ENCODE assay signal across 28 cellular contexts in the genomic region with DNA sequence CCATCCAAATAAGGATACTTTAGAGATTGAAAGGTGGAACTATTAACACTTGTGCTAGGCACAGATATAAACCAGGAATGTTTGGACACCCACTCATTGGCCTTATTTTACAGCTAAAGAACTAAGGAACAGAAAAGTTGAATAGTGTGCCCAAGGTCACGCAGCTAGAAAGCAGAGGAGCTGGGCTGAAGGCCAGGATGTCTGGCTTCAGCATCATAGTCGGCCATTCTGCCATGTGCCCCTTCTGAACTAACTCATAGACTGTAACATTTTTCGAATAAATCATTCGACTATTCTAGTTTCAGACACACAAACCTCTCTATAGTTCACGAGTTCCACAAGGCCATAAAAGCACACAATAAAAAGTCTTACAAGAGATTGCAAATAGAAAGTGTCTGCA.
DNase-seq lines count a peak whose midpoint lies in the region; ATAC-seq, FAIRE-seq and TF ChIP-seq lines count a peak whose summit lies in the region.
"Had no signal": no experiment of that assay in that cellular context is flagged by ENCODE, and none has a peak within 500 bp of the region (broad histone marks: within the 10 kb centered on the region; RNA-seq: fewer than 3 reads in every experiment).

No MANE protein-coding gene starts in this region.

- POLR2A ChIA-PET in activated CD4-positive, alpha-beta memory T cell treated with anti-CD3 and anti-CD28 coated beads, Interleukin-2, amount 10 ng/mL, durations not matched to agents 7 days and 5 days (lab: Charles Lee): interaction anchor here (1.2 to 3.7 kb wide), 3 partner anchors 10 to 98 kb away, joined by 3 to 27 read pairs (median 4); partner anchors contain the start of genes ITPR1 and SUMF1
- POLR2A ChIA-PET in activated CD4-positive, alpha-beta memory T cell treated with anti-CD3 and anti-CD28 coated beads for 36 hours (lab: Charles Lee): no interaction called here

- H2AFZ ChIP-seq in Loucy (ENCODE audit: low read length): no peak overlapping the region
- H2AFZ ChIP-seq: GM23248, PC-9 had no signal

- H3K27me3 ChIP-seq in Loucy (ENCODE audit: insufficient read depth, low read length, poor library complexity, severe bottlenecking): no peaks in the 10 kb centered on the region
- H3K27me3 ChIP-seq in Peyer's patch: no peaks in the 10 kb centered on the region
- H3K27me3 ChIP-seq: BE2C, MG63 had no signal

- H3K36me3 ChIP-seq in Loucy (ENCODE audit: insufficient read depth, low read length): no peaks in the 10 kb centered on the region
- no peaks in the 10 kb centered on the region for H3K36me3 ChIP-seq in Peyer's patch
- H3K36me3 ChIP-seq: BE2C, MG63 had no signal

- no peak overlapping the region for H3K4me3 Mint-ChIP-seq in activated CD4-positive, alpha-beta memory T cell treated with anti-CD3 and anti-CD28 coated beads, Interleukin-2, amount 10 ng/mL, durations not matched to agents 7 days and 5 days
- no peak overlapping the region for H3K4me3 Mint-ChIP-seq in activated CD4-positive, alpha-beta memory T cell treated with anti-CD3 and anti-CD28 coated beads for 36 hours
- H3K4me3 Mint-ChIP-seq in activated naive CD8-positive, alpha-beta T cell treated with anti-CD3 and anti-CD28 coated beads, Interleukin-2, amount 50 U/mL, for 24 hours: no peak overlapping the region
- H3K4me3 Mint-ChIP-seq in natural killer cell: peak overlapping the region; percentile 25
- H3K4me3 Mint-ChIP-seq: CD14-positive monocyte, H9 had no signal

- no peak for ATAC-seq in activated naive CD8-positive, alpha-beta T cell treated with anti-CD3 and anti-CD28 coated beads, Interleukin-2, amount 50 U/mL, for 24 hours
- no peak for ATAC-seq in natural killer cell
- ATAC-seq: GM12878 had no signal

- peaks cover 9% of the 10 kb centered on the region; the same call in 1 of the 2 replicates for H3K9me3 ChIP-seq in Loucy (ENCODE audit: insufficient read depth, low read depth, low read length)
- no peaks in the 10 kb centered on the region for H3K9me3 ChIP-seq in Peyer's patch
- H3K9me3 ChIP-seq: BE2C, MG63 had no signal

- no peaks in the 10 kb centered on the region for H3K79me2 ChIP-seq in Loucy (ENCODE audit: insufficient read depth, low read length)

- H3F3A ChIP-seq in Loucy (ENCODE audit: low read depth): 0 out of 2 replicates have a peak, but pooled peaks cover 3% of the 10 kb centered on the region

- H3K4me1 ChIP-seq in Loucy (ENCODE audit: insufficient read depth, low read length, poor library complexity, severe bottlenecking): peaks cover 57% of the 10 kb centered on the region
- H3K4me1 ChIP-seq in Peyer's patch: no peaks in the 10 kb centered on the region
- H3K4me1 ChIP-seq: BE2C had no signal

- peaks cover 40% of the 10 kb centered on the region for H3K4me1 Mint-ChIP-seq in activated CD4-positive, alpha-beta memory T cell treated with anti-CD3 and anti-CD28 coated beads, Interleukin-2, amount 10 ng/mL, durations not matched to agents 7 days and 5 days
- peaks cover 29% of the 10 kb centered on the region for H3K4me1 Mint-ChIP-seq in activated CD4-positive, alpha-beta memory T cell treated with anti-CD3 and anti-CD28 coated beads for 36 hours (ENCODE audit: low read depth)
- peaks cover 45% of the 10 kb centered on the region for H3K4me1 Mint-ChIP-seq in activated naive CD8-positive, alpha-beta T cell treated with anti-CD3 and anti-CD28 coated beads, Interleukin-2, amount 50 U/mL, for 24 hours
- H3K4me1 Mint-ChIP-seq in natural killer cell: peaks cover 41 to 45% of the 10 kb centered on the region in 2 donors

- H3K9me3 Mint-ChIP-seq in activated CD4-positive, alpha-beta memory T cell treated with anti-CD3 and anti-CD28 coated beads, Interleukin-2, amount 10 ng/mL, durations not matched to agents 7 days and 5 days: peaks cover 6% of the 10 kb centered on the region
- peaks cover 3% of the 10 kb centered on the region for H3K9me3 Mint-ChIP-seq in activated CD4-positive, alpha-beta memory T cell treated with anti-CD3 and anti-CD28 coated beads for 36 hours
- peaks cover 14% of the 10 kb centered on the region for H3K9me3 Mint-ChIP-seq in activated naive CD8-positive, alpha-beta T cell treated with anti-CD3 and anti-CD28 coated beads, Interleukin-2, amount 50 U/mL, for 24 hours
- peaks cover 0 to under 1% of the 10 kb centered on the region in 2 donors for H3K9me3 Mint-ChIP-seq in natural killer cell

- CTCF ChIA-PET in activated CD4-positive, alpha-beta memory T cell treated with anti-CD3 and anti-CD28 coated beads, Interleukin-2, amount 10 ng/mL, durations not matched to agents 7 days and 5 days (lab: Charles Lee): no interaction called here
- CTCF ChIA-PET in activated CD4-positive, alpha-beta memory T cell treated with anti-CD3 and anti-CD28 coated beads for 36 hours (lab: Charles Lee): interaction anchor here (2.7 kb wide), 1 partner anchor 45 kb away, joined by 9 read pairs; no protein-coding TSS in a partner anchor

- H3K4me3 ChIP-seq in Loucy (ENCODE audit: low read length, poor library complexity, severe bottlenecking) (peak overlapping the region; percentile 20), Peyer's patch (no peak overlapping the region)
- H3K4me3 ChIP-seq: GM12878, GM23248, MG63, PC-9 had no signal

- intact Hi-C loops in activated CD4-positive, alpha-beta memory T cell treated with anti-CD3 and anti-CD28 coated beads for 36 hours (cut with micrococcal nuclease): loop anchor here (1.0 kb wide), 1 partner anchor 25 kb away; no protein-coding TSS in a partner anchor
- intact Hi-C loops in natural killer cell (cut with micrococcal nuclease): no loop called here

- no peak for DNase-seq in activated CD4-positive, alpha-beta memory T cell treated with anti-CD3 and anti-CD28 coated beads, Interleukin-2, amount 10 ng/mL, durations not matched to agents 7 days and 5 days
- no peak for DNase-seq in activated CD4-positive, alpha-beta memory T cell treated with anti-CD3 and anti-CD28 coated beads for 36 hours
- no peak for DNase-seq in activated naive CD8-positive, alpha-beta T cell treated with anti-CD3 and anti-CD28 coated beads, Interleukin-2, amount 50 U/mL, for 24 hours
- DNase-seq in natural killer cell: no peak
- DNase-seq in Peyer's patch: no peak
- no peak for DNase-seq in H54 (ENCODE audit: insufficient read length, low spot score)
- no peak for DNase-seq in stimulated activated CD4-positive, alpha-beta T cell treated with anti-CD3 and anti-CD28 coated beads, Interleukin-4, amount 100 ng/mL, for 4 hours
- DNase-seq: 8988T; ACHN; BE2C; CD8-positive, alpha-beta memory T cell; DMS 273 treated with DMSO at 0.1 percent for 48 hours; DMS79; EL; GDM1; H9; KBM-7; MG63; NCI-H2029; NCI-H2227 treated with DMSO at 0.1 percent for 48 hours; NCI-H526 treated with DMSO at 0.1 percent for 48 hours; PC-9; Right ventricle myocardium superior; RPMI8226 had no signal

- H3K9ac ChIP-seq in Loucy (ENCODE audit: low read depth, low read length, poor library complexity, severe bottlenecking): peak overlapping the region; percentile 35
- H3K9ac ChIP-seq: GM23248 had no signal

- H4K20me1 ChIP-seq in Loucy (ENCODE audit: insufficient read depth, low read length, poor library complexity, severe bottlenecking): no peaks in the 10 kb centered on the region

- H3K27me3 Mint-ChIP-seq in activated CD4-positive, alpha-beta memory T cell treated with anti-CD3 and anti-CD28 coated beads, Interleukin-2, amount 10 ng/mL, durations not matched to agents 7 days and 5 days: no peaks in the 10 kb centered on the region
- H3K27me3 Mint-ChIP-seq in activated CD4-positive, alpha-beta memory T cell treated with anti-CD3 and anti-CD28 coated beads for 36 hours: no peaks in the 10 kb centered on the region
- H3K27me3 Mint-ChIP-seq in activated naive CD8-positive, alpha-beta T cell treated with anti-CD3 and anti-CD28 coated beads, Interleukin-2, amount 50 U/mL, for 24 hours: no peaks in the 10 kb centered on the region
- no peaks in the 10 kb centered on the region for H3K27me3 Mint-ChIP-seq in natural killer cell (ENCODE audit: low read depth in 2 of 2)
- H3K27me3 Mint-ChIP-seq: CD8-positive, alpha-beta memory T cell had no signal

- peaks cover 54% of the 10 kb centered on the region for H3K36me3 Mint-ChIP-seq in activated CD4-positive, alpha-beta memory T cell treated with anti-CD3 and anti-CD28 coated beads, Interleukin-2, amount 10 ng/mL, durations not matched to agents 7 days and 5 days (ENCODE audit: low read depth)
- H3K36me3 Mint-ChIP-seq in activated CD4-positive, alpha-beta memory T cell treated with anti-CD3 and anti-CD28 coated beads for 36 hours: peaks cover 24% of the 10 kb centered on the region
- peaks cover 34% of the 10 kb centered on the region for H3K36me3 Mint-ChIP-seq in activated naive CD8-positive, alpha-beta T cell treated with anti-CD3 and anti-CD28 coated beads, Interleukin-2, amount 50 U/mL, for 24 hours (ENCODE audit: low read depth)
- H3K36me3 Mint-ChIP-seq in natural killer cell: peaks cover 11% of the 10 kb centered on the region

- peak overlapping the region; percentile 70 for H3K4me2 ChIP-seq in Loucy (ENCODE audit: low read depth, low read length, poor library complexity, severe bottlenecking)
- H3K4me2 ChIP-seq: PC-9 had no signal

- H3K27ac Mint-ChIP-seq in activated CD4-positive, alpha-beta memory T cell treated with anti-CD3 and anti-CD28 coated beads, Interleukin-2, amount 10 ng/mL, durations not matched to agents 7 days and 5 days: peak overlapping the region; percentile 27
- no peak overlapping the region for H3K27ac Mint-ChIP-seq in activated CD4-positive, alpha-beta memory T cell treated with anti-CD3 and anti-CD28 coated beads for 36 hours
- peak overlapping the region; percentile 80 for H3K27ac Mint-ChIP-seq in activated naive CD8-positive, alpha-beta T cell treated with anti-CD3 and anti-CD28 coated beads, Interleukin-2, amount 50 U/mL, for 24 hours
- H3K27ac Mint-ChIP-seq in natural killer cell: peak overlapping the region; percentile 87 to 92

- FAIRE-seq in H54 (lab: Jason Lieb, UNC): no peak
- FAIRE-seq: GM12878 had no signal

- TF ChIP-seq POLR2A in Peyer's patch (IDR thresholded peaks at IDR 0.05) (no peak), H54 (IDR thresholded peaks at IDR 0.05; ENCODE audit: low read depth, low read length) (no peak)

- H3K9me2 ChIP-seq in Loucy (replicated peaks; ENCODE audit: low read depth, low read length): no peaks in the 10 kb centered on the region

- TF ChIP-seq CTCF in Loucy (conservative IDR thresholded peaks at IDR 0.05; ENCODE audit: low read length) (no peak), natural killer cell (IDR thresholded peaks at IDR 0.05) (no peak), Peyer's patch (IDR thresholded peaks at IDR 0.05) (no peak)

- no peak overlapping the region for H3K27ac ChIP-seq in Peyer's patch
- H3K27ac ChIP-seq: GM23248, PC-9 had no signal
